In genomic region chrX:107465932-107466620, GRCh38 we compare ENCODE assay signal across 12 cellular contexts.
DNase-seq lines count a peak whose midpoint lies in the region; ATAC-seq and TF ChIP-seq lines count a peak whose summit lies in the region.
"Had no signal": no experiment of that assay in that cellular context is flagged by ENCODE, and none has a peak within 500 bp of the region (broad histone marks: within the 10 kb centered on the region; RNA-seq: fewer than 3 reads in every experiment).

No MANE protein-coding gene starts in this region.

- H3K4me3 ChIP-seq in GM12865 (ENCODE audit: low read depth, low read length) = no peak overlapping the region
- H3K4me3 ChIP-seq: heart right ventricle had no signal

- DNase-seq in GM12865 (ENCODE audit: low read depth) = peak; percentile 72
- no peak for DNase-seq in stimulated activated CD4-positive, alpha-beta T cell treated with anti-CD3 and anti-CD28 coated beads, Interleukin-12 subunit alpha, Interleukin-12 subunit beta, amount 100 ng/mL, for 4 hours
- DNase-seq in NCI-H146 treated with DMSO at 0.1 percent for 48 hours (lab: John Stamatoyannopoulos, UW; ENCODE audit: unreplicated experiment) = no peak
- no peak for DNase-seq in stimulated activated CD4-positive, alpha-beta T cell treated with anti-CD3 and anti-CD28 coated beads, Interleukin-2, amount 100 ng/mL, for 48 hours
- DNase-seq in COR-L47 (lab: John Stamatoyannopoulos, UW) = no peak
- DNase-seq: activated CD8-positive, alpha-beta memory T cell treated with anti-CD3 and anti-CD28 coated beads, Interleukin-2, amount 50 U/mL, for 48 hours; heart right ventricle; RPMI8226 had no signal

- peak; percentile 93 for ATAC-seq in GM19043 (IDR thresholded peaks at IDR 0.05; ENCODE audit: low read depth, unreplicated experiment)
- peak; percentile 83 for ATAC-seq in HG02588 (IDR thresholded peaks at IDR 0.05; ENCODE audit: unreplicated experiment)
- ATAC-seq in HG03342 (IDR thresholded peaks at IDR 0.05; ENCODE audit: unreplicated experiment) = peak; percentile 83
- ATAC-seq: heart right ventricle; stimulated activated memory B cell treated with anti-CD40 and anti-IgM and Interleukin-4, amounts not matched to agents 10 μg/mL and 1 μg/mL and 100 μg/mL, for 72 hours had no signal

- TF ChIP-seq CTCF in GM12865 (IDR thresholded peaks at IDR 0.05; ENCODE audit: insufficient read depth, low read depth, low read length, missing control alignments) = no peak
